In genomic region chr21:43585924-43586411, GRCh38 we compare ENCODE assay signal across 8 cellular contexts.
DNase-seq lines count a peak whose midpoint lies in the region; ATAC-seq and TF ChIP-seq lines count a peak whose summit lies in the region.

No MANE protein-coding gene starts in this region.

- ATAC-seq in GM18858 (IDR thresholded peaks at IDR 0.05; ENCODE audit: unreplicated experiment) = no peak
- no peak for ATAC-seq in GM19324 (IDR thresholded peaks at IDR 0.05; ENCODE audit: low FRiP score, unreplicated experiment)

- peak; percentile 94 for DNase-seq in AG08395 (ENCODE audit: low spot score)
- peak; percentile 89 for DNase-seq in MG63
- peak; percentile 99 for DNase-seq in epithelial cell of esophagus (ENCODE audit: low read depth)
- peak; percentile 94 for DNase-seq in myocyte (ENCODE audit: low read depth)
- DNase-seq in H7 = no peak
- DNase-seq in ecto neural progenitor cell (ENCODE audit: low spot score) = no peak

- no peaks in the 10 kb centered on the region for H3K9me3 ChIP-seq in MG63

- H3K4me3 ChIP-seq in MG63 (no peak overlapping the region), epithelial cell of esophagus (ENCODE audit: low read length) (no peak overlapping the region), H7 (ENCODE audit: insufficient read depth, low read depth, low read length) (no peak overlapping the region)

- no peak for TF ChIP-seq CTCF in epithelial cell of esophagus (IDR thresholded peaks at IDR 0.05; ENCODE audit: insufficient read depth, low read depth, low read length, missing control alignments)

- H3K36me3 ChIP-seq in MG63 = no peaks in the 10 kb centered on the region
- no peaks in the 10 kb centered on the region for H3K36me3 ChIP-seq in H7 (replicated peaks; ENCODE audit: control insufficient read depth, insufficient read depth, low read length)

- H3K27me3 ChIP-seq in MG63 (no peaks in the 10 kb centered on the region), H7 (ENCODE audit: control insufficient read depth, insufficient read depth, low read length) (no peaks in the 10 kb centered on the region)

Comparison
In these comparisons a context has a peak if more than half of its experiments do, and no peak if none do; other contexts are left out.
1. DNase-seq: peak in AG08395 (single experiment), MG63 (single experiment), epithelial cell of esophagus (single experiment) and myocyte (single experiment); none in H7 (single experiment) and ecto neural progenitor cell (single experiment).